ENCODE assay signal across 1 cellular context in genomic region chr7:40167291-40167690, GRCh38.
TF ChIP-seq lines count a peak whose summit lies in the region.

No MANE protein-coding gene starts in this region.

TF ChIP-seq in H1, 55 proteins besides CTCF, POLR2A, EP300 and RAD21:
- TF ChIP-seq YY1 (IDR thresholded peaks at IDR 0.05; ENCODE audit: low read depth, low read length) (peak; percentile 73), HDAC2 (IDR thresholded peaks at IDR 0.05; ENCODE audit: borderline replicate concordance in 1 of 2, low read depth in 2 of 2, low read length in 2 of 2) (no peak)
